Comparison of ENCODE assay signal across 19 cellular contexts in the genomic region with DNA sequence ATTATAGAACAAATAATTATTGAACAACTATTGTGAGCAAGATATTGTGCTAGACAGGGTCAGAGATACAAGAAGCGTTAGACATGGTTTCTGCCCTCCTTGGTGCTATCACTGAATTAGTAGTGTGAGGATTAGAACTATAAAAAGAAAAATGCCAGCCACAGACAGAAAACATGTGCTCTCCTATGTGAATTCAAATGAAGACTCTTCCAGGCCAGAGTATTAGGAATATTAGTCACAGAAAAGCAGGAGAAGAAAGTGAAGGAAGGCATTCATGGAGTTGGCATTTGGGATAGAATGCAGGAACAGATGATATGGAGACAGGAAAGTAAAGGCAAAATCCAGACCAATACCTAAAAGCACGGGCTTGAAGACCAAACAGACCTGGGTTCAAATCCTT.
DNase-seq lines count a peak whose midpoint lies in the region; ATAC-seq, FAIRE-seq and TF ChIP-seq lines count a peak whose summit lies in the region.
"Had no signal": no experiment of that assay in that cellular context is flagged by ENCODE, and none has a peak within 500 bp of the region (broad histone marks: within the 10 kb centered on the region; RNA-seq: fewer than 3 reads in every experiment).

No MANE protein-coding gene starts in this region.

- H3K27me3 ChIP-seq in HUES64 (ENCODE audit: insufficient read depth, low read length) (no peaks in the 10 kb centered on the region), astrocyte (ENCODE audit: insufficient read depth, low read length) (no peaks in the 10 kb centered on the region)
- H3K27me3 ChIP-seq: MG63 had no signal

- peaks cover 23% of the 10 kb centered on the region for H3K36me3 Mint-ChIP-seq in astrocyte (ENCODE audit: low read depth, unreplicated experiment)
- peaks cover 3% of the 10 kb centered on the region for H3K36me3 Mint-ChIP-seq in nephron (ENCODE audit: low read depth)
- peaks cover 0 to 4% (median 0%) of the 10 kb centered on the region in 3 donors for H3K36me3 Mint-ChIP-seq in immature natural killer cell
- H3K36me3 Mint-ChIP-seq in CD14-positive monocyte: no peaks in the 10 kb centered on the region

- no peak overlapping the region for H2AFZ ChIP-seq in astrocyte (ENCODE audit: low read depth, low read length)

- peaks cover 12% of the 10 kb centered on the region for H3K9me3 ChIP-seq in HUES64 (ENCODE audit: insufficient read depth, low read depth, low read length)
- H3K9me3 ChIP-seq in astrocyte (ENCODE audit: insufficient read depth, low read depth, low read length): no peaks in the 10 kb centered on the region
- H3K9me3 ChIP-seq: A549, MG63 had no signal

- TF ChIP-seq CTCF in astrocyte (IDR thresholded peaks at IDR 0.05; ENCODE audit: insufficient read depth, low read depth, low read length): no peak
- no peak for TF ChIP-seq CTCF in nephron (IDR thresholded peaks at IDR 0.05; ENCODE audit: unreplicated experiment in 3 of 3)
- no peak for TF ChIP-seq CTCF in CD14-positive monocyte (IDR thresholded peaks at IDR 0.05)

- H3K27ac ChIP-seq in HUES64 (ENCODE audit: low read depth, low read length): peak overlapping the region; percentile 56; the same call in 1 of the 2 replicates
- peak overlapping the region; percentile 69 for H3K27ac ChIP-seq in astrocyte (ENCODE audit: low read depth, low read length)
- H3K27ac ChIP-seq: A549, RWPE1 had no signal

- H3K79me2 ChIP-seq in astrocyte (ENCODE audit: insufficient read depth, low read length): peaks cover 13% of the 10 kb centered on the region

- H3K27ac Mint-ChIP-seq in astrocyte (ENCODE audit: unreplicated experiment) (peak overlapping the region; percentile 96), nephron (peak overlapping the region; percentile 22 to 95 (median 75)), immature natural killer cell (no peak overlapping the region), CD14-positive monocyte (no peak overlapping the region)
- H3K27ac Mint-ChIP-seq: B cell had no signal

- WGBS in HUES64: 99% methylated on average over 2 of the region's 2 CpGs

- H3K9ac ChIP-seq in HUES64 (ENCODE audit: low read depth, low read length) (no peak overlapping the region), astrocyte (ENCODE audit: low read length) (peak overlapping the region; percentile 52)

- peaks cover 30% of the 10 kb centered on the region for H3K4me1 ChIP-seq in HUES64 (ENCODE audit: insufficient read depth, low read length)
- H3K4me1 ChIP-seq in astrocyte (ENCODE audit: insufficient read depth, low read length): peaks cover 20% of the 10 kb centered on the region

- H3K4me3 ChIP-seq in HUES64 (ENCODE audit: low read length) (no peak overlapping the region), astrocyte (ENCODE audit: insufficient read depth, low read depth, low read length) (no peak overlapping the region)
- H3K4me3 ChIP-seq: A549, GM12878, MG63 had no signal

- DNase-seq in astrocyte (ENCODE audit: low read depth) (no peak), DMS153 treated with DMSO at 0.1 percent for 48 hours (lab: John Stamatoyannopoulos, UW; ENCODE audit: unreplicated experiment) (no peak), immature natural killer cell (no peak), CD14-positive monocyte (ENCODE audit: low spot score) (no peak)
- DNase-seq: DMS79; MG63; NCI-H1092; NCI-H1436; NCI-H1930; NCI-H748 treated with DMSO at 0.1 percent for 48 hours; NK-92 treated with Interleukin-12 subunit alpha and Interleukin-12 subunit beta, amount 100 ng/mL, for 24 hours; SHP77 treated with DMSO at 0.1 percent for 48 hours had no signal

- peak overlapping the region; percentile 71 for H3K4me2 ChIP-seq in astrocyte (ENCODE audit: low read length)

- no peaks in the 10 kb centered on the region for H3K27me3 Mint-ChIP-seq in astrocyte (ENCODE audit: low read depth, unreplicated experiment)
- no peaks in the 10 kb centered on the region for H3K27me3 Mint-ChIP-seq in nephron (ENCODE audit: low read depth)
- peaks cover 0 to 2% (median 1%) of the 10 kb centered on the region in 3 donors for H3K27me3 Mint-ChIP-seq in immature natural killer cell (ENCODE audit: low read depth in 3 of 3)
- peaks cover 0 to 3% (median 0%) of the 10 kb centered on the region in 3 donors for H3K27me3 Mint-ChIP-seq in CD14-positive monocyte (ENCODE audit: low read depth in 3 of 3)
- H3K27me3 Mint-ChIP-seq: B cell had no signal

- H3K4me3 Mint-ChIP-seq in astrocyte (ENCODE audit: unreplicated experiment) (peak overlapping the region; percentile 3), nephron (no peak overlapping the region), immature natural killer cell (no peak overlapping the region), CD14-positive monocyte (no peak overlapping the region)
- H3K4me3 Mint-ChIP-seq: B cell had no signal

- FAIRE-seq in astrocyte (lab: Jason Lieb, UNC): no peak
- FAIRE-seq: A549, GM12878 had no signal

- intact Hi-C loops in CD14-positive monocyte (cut with micrococcal nuclease): no loop called here

- no peaks in the 10 kb centered on the region for H4K20me1 ChIP-seq in astrocyte (ENCODE audit: insufficient read depth, low read length)

- H3K4me1 Mint-ChIP-seq in astrocyte (ENCODE audit: low read depth, unreplicated experiment): peaks cover 29% of the 10 kb centered on the region
- H3K4me1 Mint-ChIP-seq in nephron: peaks cover 15% of the 10 kb centered on the region
- no peaks in the 10 kb centered on the region for H3K4me1 Mint-ChIP-seq in immature natural killer cell
- no peaks in the 10 kb centered on the region for H3K4me1 Mint-ChIP-seq in CD14-positive monocyte
- H3K4me1 Mint-ChIP-seq: B cell had no signal

- H3K9me3 Mint-ChIP-seq in astrocyte (ENCODE audit: unreplicated experiment) (peaks cover 5% of the 10 kb centered on the region), nephron (no peaks in the 10 kb centered on the region), immature natural killer cell (peaks cover 2 to 6% (median 5%) of the 10 kb centered on the region in 6 donors), CD14-positive monocyte (peaks cover 0 to 9% (median 4%) of the 10 kb centered on the region in 7 donors)

- peaks cover 8% of the 10 kb centered on the region for H3K36me3 ChIP-seq in HUES64 (ENCODE audit: insufficient read depth, low read length)
- H3K36me3 ChIP-seq in astrocyte (ENCODE audit: insufficient read depth, low read length): peaks cover 5% of the 10 kb centered on the region
- H3K36me3 ChIP-seq: MG63 had no signal

- no peak for ATAC-seq in GM18867 (IDR thresholded peaks at IDR 0.05; ENCODE audit: unreplicated experiment)
- ATAC-seq: A549, GM12878 had no signal

Comparison
In these comparisons a context has a peak if more than half of its experiments do, and no peak if none do; other contexts are left out.
1. H3K27ac Mint-ChIP-seq: peak in astrocyte (single experiment) and nephron (3 of 3); none in immature natural killer cell (0 of 6) and CD14-positive monocyte (0 of 7).